16 cellular contexts compared by ENCODE assay signal in the genomic region with DNA sequence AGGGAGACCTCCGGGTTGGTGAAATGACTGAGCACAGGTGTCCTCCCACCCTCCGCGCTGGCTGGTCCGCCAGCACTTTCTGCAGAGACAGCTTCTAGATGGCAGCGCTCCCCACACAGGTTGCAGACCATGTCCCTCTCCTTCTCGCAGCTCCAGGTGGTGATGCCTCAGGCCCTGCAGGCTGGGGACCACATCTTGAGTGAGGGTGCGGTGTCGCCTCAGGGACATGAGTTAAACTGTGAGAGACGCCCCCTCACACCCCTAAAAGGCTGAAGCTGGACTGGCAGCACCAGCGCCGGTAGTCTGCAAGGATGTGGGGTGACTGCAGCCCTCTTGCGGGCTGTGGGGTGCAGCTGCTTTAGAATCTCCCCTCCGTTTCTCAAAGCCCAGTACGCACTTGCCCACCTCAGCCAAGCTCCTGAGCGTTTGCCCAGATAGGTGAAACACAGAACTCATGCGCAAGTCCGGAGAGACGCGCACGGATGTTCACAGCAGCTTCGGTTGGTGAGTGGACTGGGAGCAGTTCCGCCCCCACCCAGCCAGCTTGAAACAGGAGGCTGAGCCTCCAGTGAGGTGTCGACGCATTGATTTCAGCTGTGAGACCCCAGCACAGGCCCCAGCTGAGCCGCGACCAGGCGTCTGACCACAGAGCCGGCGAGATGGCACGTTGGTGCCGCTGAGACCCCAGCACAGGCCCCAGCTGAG. TPM values are rescaled to one million over a fixed set of nuclear protein-coding genes. Genes with fewer than 3 reads are reported as not detected.
DNase-seq lines count a peak whose midpoint lies in the region; ATAC-seq and TF ChIP-seq lines count a peak whose summit lies in the region.
"Had no signal": no experiment of that assay in that cellular context is flagged by ENCODE, and none has a peak within 500 bp of the region (broad histone marks: within the 10 kb centered on the region; RNA-seq: fewer than 3 reads in every experiment).

No MANE protein-coding gene starts in this region.

- no peaks in the 10 kb centered on the region for H3K4me1 Mint-ChIP-seq in activated naive CD4-positive, alpha-beta T cell treated with anti-CD3 and anti-CD28 coated beads, Interleukin-2, amount 10 ng/mL, durations not matched to agents 7 days and 5 days
- no peaks in the 10 kb centered on the region for H3K4me1 Mint-ChIP-seq in activated CD4-positive, alpha-beta memory T cell treated with anti-CD3 and anti-CD28 coated beads for 36 hours (ENCODE audit: low read depth)
- peaks cover 6% of the 10 kb centered on the region for H3K4me1 Mint-ChIP-seq in nephron

- H3K27me3 Mint-ChIP-seq in activated naive CD4-positive, alpha-beta T cell treated with anti-CD3 and anti-CD28 coated beads, Interleukin-2, amount 10 ng/mL, durations not matched to agents 7 days and 5 days: peaks cover 3% of the 10 kb centered on the region
- H3K27me3 Mint-ChIP-seq in activated CD4-positive, alpha-beta memory T cell treated with anti-CD3 and anti-CD28 coated beads for 36 hours: peaks cover 9% of the 10 kb centered on the region
- H3K27me3 Mint-ChIP-seq in nephron (ENCODE audit: low read depth): peaks cover 11% of the 10 kb centered on the region

- no peak overlapping the region for H3K4me3 Mint-ChIP-seq in activated naive CD4-positive, alpha-beta T cell treated with anti-CD3 and anti-CD28 coated beads, Interleukin-2, amount 10 ng/mL, durations not matched to agents 7 days and 5 days
- H3K4me3 Mint-ChIP-seq in activated CD4-positive, alpha-beta memory T cell treated with anti-CD3 and anti-CD28 coated beads for 36 hours: no peak overlapping the region
- no peak overlapping the region for H3K4me3 Mint-ChIP-seq in nephron
- H3K4me3 Mint-ChIP-seq: CD4-positive, alpha-beta T cell had no signal

- H3K27ac Mint-ChIP-seq in activated naive CD4-positive, alpha-beta T cell treated with anti-CD3 and anti-CD28 coated beads, Interleukin-2, amount 10 ng/mL, durations not matched to agents 7 days and 5 days: no peak overlapping the region
- H3K27ac Mint-ChIP-seq in activated CD4-positive, alpha-beta memory T cell treated with anti-CD3 and anti-CD28 coated beads for 36 hours: no peak overlapping the region
- peak overlapping the region in 2 of 3 experiments; percentile 84 to 85 for H3K27ac Mint-ChIP-seq in nephron
- H3K27ac Mint-ChIP-seq: CD4-positive, alpha-beta T cell had no signal

- peaks cover 19% of the 10 kb centered on the region for H3K9me3 Mint-ChIP-seq in activated naive CD4-positive, alpha-beta T cell treated with anti-CD3 and anti-CD28 coated beads, Interleukin-2, amount 10 ng/mL, durations not matched to agents 7 days and 5 days
- H3K9me3 Mint-ChIP-seq in activated CD4-positive, alpha-beta memory T cell treated with anti-CD3 and anti-CD28 coated beads for 36 hours: peaks cover 8% of the 10 kb centered on the region
- peaks cover 9% of the 10 kb centered on the region for H3K9me3 Mint-ChIP-seq in nephron
- H3K9me3 Mint-ChIP-seq: CD4-positive, alpha-beta T cell had no signal

- TF ChIP-seq CTCF in nephron (IDR thresholded peaks at IDR 0.05; ENCODE audit: unreplicated experiment in 3 of 3): no peak

- CTCF ChIA-PET in activated naive CD4-positive, alpha-beta T cell treated with anti-CD3 and anti-CD28 coated beads, Interleukin-2, amount 10 ng/mL, durations not matched to agents 7 days and 5 days (lab: Charles Lee): no interaction called here
- CTCF ChIA-PET in activated CD4-positive, alpha-beta memory T cell treated with anti-CD3 and anti-CD28 coated beads for 36 hours (lab: Charles Lee): no interaction called here

- no peak for ATAC-seq in GM21381 (IDR thresholded peaks at IDR 0.05; ENCODE audit: unreplicated experiment)

- POLR2A ChIA-PET in activated CD4-positive, alpha-beta memory T cell treated with anti-CD3 and anti-CD28 coated beads for 36 hours (lab: Charles Lee): no interaction called here

- H3K36me3 Mint-ChIP-seq in activated naive CD4-positive, alpha-beta T cell treated with anti-CD3 and anti-CD28 coated beads, Interleukin-2, amount 10 ng/mL, durations not matched to agents 7 days and 5 days: peaks cover 2% of the 10 kb centered on the region
- H3K36me3 Mint-ChIP-seq in activated CD4-positive, alpha-beta memory T cell treated with anti-CD3 and anti-CD28 coated beads for 36 hours: no peaks in the 10 kb centered on the region
- H3K36me3 Mint-ChIP-seq in nephron (ENCODE audit: low read depth): peaks cover 4% of the 10 kb centered on the region

- intact Hi-C loops in activated CD4-positive, alpha-beta memory T cell treated with anti-CD3 and anti-CD28 coated beads for 36 hours (cut with micrococcal nuclease): no loop called here

- peak; percentile 5 for DNase-seq in activated naive CD4-positive, alpha-beta T cell treated with anti-CD3 and anti-CD28 coated beads, Interleukin-2, amount 10 ng/mL, durations not matched to agents 7 days and 5 days
- DNase-seq in activated naive CD4-positive, alpha-beta T cell treated with Interleukin-2 at 50 U/mL for 16 hours: no peak
- peak; percentile 7 for DNase-seq in activated CD4-positive, alpha-beta memory T cell treated with anti-CD3 and anti-CD28 coated beads for 36 hours
- DNase-seq in ureter (ENCODE audit: low spot score): peak; percentile 42
- no peak for DNase-seq in activated effector memory CD4-positive, alpha-beta T cell treated with Interleukin-2 at 50 U/mL for 16 hours
- DNase-seq: ACHN; CD4-positive, alpha-beta T cell; DMS79 treated with DMSO at 0.1 percent for 48 hours; MM.1S; NCI-H1930; NCI-H2171; NCI-H446 treated with DMSO at 0.1 percent for 48 hours; NCI-H774; PC-9 had no signal

RNA-seq across cellular contexts. Expression of a gene that starts 28.5 kb away (rescaled TPM):
- total RNA-seq in activated CD4-positive, alpha-beta memory T cell treated with anti-CD3 and anti-CD28 coated beads for 36 hours: under 1 TPM; 0.39 to 0.40 TPM
- total RNA-seq in ureter: 289 TPM

Comparison
In these comparisons a context has a peak if more than half of its experiments do, and no peak if none do; other contexts are left out.
1. DNase-seq: peak in activated naive CD4-positive, alpha-beta T cell treated with anti-CD3 and anti-CD28 coated beads, Interleukin-2, amount 10 ng/mL, durations not matched to agents 7 days and 5 days (single experiment), activated CD4-positive, alpha-beta memory T cell treated with anti-CD3 and anti-CD28 coated beads for 36 hours (single experiment) and ureter (single experiment); none in activated naive CD4-positive, alpha-beta T cell treated with Interleukin-2 at 50 U/mL for 16 hours (single experiment) and activated effector memory CD4-positive, alpha-beta T cell treated with Interleukin-2 at 50 U/mL for 16 hours (single experiment).
2. H3K27ac Mint-ChIP-seq: peak in nephron (2 of 3); none in activated naive CD4-positive, alpha-beta T cell treated with anti-CD3 and anti-CD28 coated beads, Interleukin-2, amount 10 ng/mL, durations not matched to agents 7 days and 5 days (single experiment) and activated CD4-positive, alpha-beta memory T cell treated with anti-CD3 and anti-CD28 coated beads for 36 hours (single experiment).
3. RNA of a gene that starts 28.5 kb away (total RNA-seq): 289 TPM in ureter (single experiment); 0.39 to 0.40 TPM in activated CD4-positive, alpha-beta memory T cell treated with anti-CD3 and anti-CD28 coated beads for 36 hours; every median in the first group is over 100 times any median in the second.